9 cellular contexts compared by ENCODE assay signal in the genomic region with DNA sequence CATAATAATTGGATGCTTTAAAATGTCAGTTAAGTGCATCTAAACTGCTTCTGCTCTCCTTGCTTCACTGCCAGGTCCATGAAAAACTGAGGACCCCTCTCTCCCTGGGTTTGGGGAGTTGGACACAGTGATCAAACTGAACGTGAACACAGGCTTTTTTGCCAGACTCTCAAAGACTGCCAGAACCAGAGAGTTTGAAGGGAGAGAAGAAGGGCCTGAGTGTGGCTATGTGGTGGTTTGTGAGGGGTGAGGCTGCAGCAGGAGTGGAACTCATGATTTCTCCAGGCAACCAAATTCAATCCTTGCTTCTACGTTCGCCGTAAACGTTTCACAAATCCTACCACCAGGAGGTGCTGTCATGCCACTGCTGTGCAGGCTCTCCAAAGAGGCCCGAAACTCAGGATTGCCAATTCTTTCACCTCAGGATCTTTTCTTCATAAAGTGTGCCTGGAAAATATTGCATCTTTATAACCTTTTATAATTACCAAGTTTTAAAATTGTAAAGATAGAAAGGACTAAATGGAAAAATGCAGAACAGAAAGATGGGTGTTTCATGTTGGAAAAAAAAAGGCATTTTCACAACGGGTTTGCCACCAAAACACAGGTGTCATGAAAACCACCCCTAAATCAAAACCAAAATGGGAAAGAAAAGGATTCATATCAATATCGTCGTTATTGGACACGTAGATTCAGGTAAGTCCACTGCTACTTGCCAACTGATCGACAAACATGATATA. TPM values are rescaled to one million over a fixed set of nuclear protein-coding genes. Genes with fewer than 3 reads are reported as not detected.
DNase-seq lines count a peak whose midpoint lies in the region; ATAC-seq and TF ChIP-seq lines count a peak whose summit lies in the region.
"Had no signal": no experiment of that assay in that cellular context is flagged by ENCODE, and none has a peak within 500 bp of the region (broad histone marks: within the 10 kb centered on the region; RNA-seq: fewer than 3 reads in every experiment).

No MANE protein-coding gene starts in this region.

- DNase-seq in NCI-H460 (ENCODE audit: extremely low read depth, low read depth) (peak; percentile 61), left cardiac atrium (peak; percentile 73), retinal pigment epithelial cell (ENCODE audit: low read depth) (no peak)
- DNase-seq in naive thymus-derived CD8-positive, alpha-beta T cell: no peak

- H3K36me3 Mint-ChIP-seq in activated T-helper 17 cell treated with anti-CD3 and anti-CD28 coated beads, Interleukin-2, amount 50 U/mL, for 72 hours (ENCODE audit: low read depth): no peaks in the 10 kb centered on the region
- no peaks in the 10 kb centered on the region for H3K36me3 Mint-ChIP-seq in naive thymus-derived CD8-positive, alpha-beta T cell
- H3K36me3 Mint-ChIP-seq: IgD-negative memory B cell had no signal

- no peak overlapping the region for H3K4me3 Mint-ChIP-seq in activated T-helper 17 cell treated with anti-CD3 and anti-CD28 coated beads, Interleukin-2, amount 50 U/mL, for 72 hours
- no peak overlapping the region for H3K4me3 Mint-ChIP-seq in naive thymus-derived CD8-positive, alpha-beta T cell
- H3K4me3 Mint-ChIP-seq: IgD-negative memory B cell had no signal

- no peaks in the 10 kb centered on the region for H3K9me3 Mint-ChIP-seq in activated T-helper 17 cell treated with anti-CD3 and anti-CD28 coated beads, Interleukin-2, amount 50 U/mL, for 72 hours
- peaks cover 0 to 2% (median 0%) of the 10 kb centered on the region in 9 donors for H3K9me3 Mint-ChIP-seq in naive thymus-derived CD8-positive, alpha-beta T cell
- H3K9me3 Mint-ChIP-seq: IgD-negative memory B cell had no signal

- H3K27ac ChIP-seq in C4-2B: no peak overlapping the region

- peaks cover 23% of the 10 kb centered on the region for H3K27me3 Mint-ChIP-seq in activated T-helper 17 cell treated with anti-CD3 and anti-CD28 coated beads, Interleukin-2, amount 50 U/mL, for 72 hours
- H3K27me3 Mint-ChIP-seq in naive thymus-derived CD8-positive, alpha-beta T cell: peaks cover 15 to 37% (median 17%) of the 10 kb centered on the region in 5 donors

- H3K4me3 ChIP-seq in retinal pigment epithelial cell (ENCODE audit: low read length): no peak overlapping the region

- H3K4me1 Mint-ChIP-seq in activated T-helper 17 cell treated with anti-CD3 and anti-CD28 coated beads, Interleukin-2, amount 50 U/mL, for 72 hours: no peaks in the 10 kb centered on the region
- H3K4me1 Mint-ChIP-seq in naive thymus-derived CD8-positive, alpha-beta T cell: no peaks in the 10 kb centered on the region
- H3K4me1 Mint-ChIP-seq: IgD-negative memory B cell had no signal

- ATAC-seq in GM19035 (IDR thresholded peaks at IDR 0.05; ENCODE audit: unreplicated experiment): peak; percentile 69
- ATAC-seq in activated T-helper 17 cell treated with anti-CD3 and anti-CD28 coated beads, Interleukin-2, amount 50 U/mL, for 72 hours (replicated peaks): peak; percentile 33
- peak; percentile 65 to 75 for ATAC-seq in left cardiac atrium
- ATAC-seq in GM18861 (IDR thresholded peaks at IDR 0.05; ENCODE audit: unreplicated experiment): no peak
- ATAC-seq in naive thymus-derived CD8-positive, alpha-beta T cell: no peak

- POLR2A ChIA-PET in naive thymus-derived CD8-positive, alpha-beta T cell (lab: Charles Lee): no interaction called here

- intact Hi-C loops in left cardiac atrium (cut with DNase I): loop anchor here (5.0 to 10.0 kb wide), 2 partner anchors 278 to 281 kb away; no protein-coding TSS in a partner anchor

- TF ChIP-seq CTCF in C4-2B (conservative IDR thresholded peaks at IDR 0.05): peak; percentile 99
- TF ChIP-seq CTCF in retinal pigment epithelial cell (conservative IDR thresholded peaks at IDR 0.05; ENCODE audit: low read depth, low read length): peak; percentile 91

- H3K27ac Mint-ChIP-seq in activated T-helper 17 cell treated with anti-CD3 and anti-CD28 coated beads, Interleukin-2, amount 50 U/mL, for 72 hours: no peak overlapping the region
- H3K27ac Mint-ChIP-seq in naive thymus-derived CD8-positive, alpha-beta T cell: no peak overlapping the region
- H3K27ac Mint-ChIP-seq: IgD-negative memory B cell had no signal

RNA-seq across cellular contexts. Expression of gene TM4SF4, which starts 19.7 kb away (rescaled TPM):
- 0.10 TPM in 1 of 2 replicates, not detected in the other for total RNA-seq in NCI-H460 (2014; rRNA removed; shearing (Covaris generic))
- not detected in 2 replicates for polyA plus RNA-seq in NCI-H460 (2014; cell fraction: nucleus; rRNA removed)
- total RNA-seq in activated T-helper 17 cell treated with anti-CD3 and anti-CD28 coated beads, Interleukin-2, amount 50 U/mL, for 72 hours: not detected
- under 1 TPM in 1 of 2 donors, not detected in 1; 0.59 TPM for total RNA-seq in left cardiac atrium
- not detected for total RNA-seq in naive thymus-derived CD8-positive, alpha-beta T cell
- not detected for polyA plus RNA-seq in naive thymus-derived CD8-positive, alpha-beta T cell
- polyA plus RNA-seq: IgD-negative memory B cell had no signal

Comparison
In these comparisons a context has a peak if more than half of its experiments do, and no peak if none do; other contexts are left out.
1. ATAC-seq: peak in GM19035 (single experiment), activated T-helper 17 cell treated with anti-CD3 and anti-CD28 coated beads, Interleukin-2, amount 50 U/mL, for 72 hours (single experiment) and left cardiac atrium (2 of 2); none in GM18861 (single experiment) and naive thymus-derived CD8-positive, alpha-beta T cell (0 of 2).
2. DNase-seq: peak in NCI-H460 (single experiment) and left cardiac atrium (single experiment); none in retinal pigment epithelial cell (single experiment) and naive thymus-derived CD8-positive, alpha-beta T cell (0 of 10).